Comparison of ENCODE assay signal across 8 cellular contexts in the genomic region with DNA sequence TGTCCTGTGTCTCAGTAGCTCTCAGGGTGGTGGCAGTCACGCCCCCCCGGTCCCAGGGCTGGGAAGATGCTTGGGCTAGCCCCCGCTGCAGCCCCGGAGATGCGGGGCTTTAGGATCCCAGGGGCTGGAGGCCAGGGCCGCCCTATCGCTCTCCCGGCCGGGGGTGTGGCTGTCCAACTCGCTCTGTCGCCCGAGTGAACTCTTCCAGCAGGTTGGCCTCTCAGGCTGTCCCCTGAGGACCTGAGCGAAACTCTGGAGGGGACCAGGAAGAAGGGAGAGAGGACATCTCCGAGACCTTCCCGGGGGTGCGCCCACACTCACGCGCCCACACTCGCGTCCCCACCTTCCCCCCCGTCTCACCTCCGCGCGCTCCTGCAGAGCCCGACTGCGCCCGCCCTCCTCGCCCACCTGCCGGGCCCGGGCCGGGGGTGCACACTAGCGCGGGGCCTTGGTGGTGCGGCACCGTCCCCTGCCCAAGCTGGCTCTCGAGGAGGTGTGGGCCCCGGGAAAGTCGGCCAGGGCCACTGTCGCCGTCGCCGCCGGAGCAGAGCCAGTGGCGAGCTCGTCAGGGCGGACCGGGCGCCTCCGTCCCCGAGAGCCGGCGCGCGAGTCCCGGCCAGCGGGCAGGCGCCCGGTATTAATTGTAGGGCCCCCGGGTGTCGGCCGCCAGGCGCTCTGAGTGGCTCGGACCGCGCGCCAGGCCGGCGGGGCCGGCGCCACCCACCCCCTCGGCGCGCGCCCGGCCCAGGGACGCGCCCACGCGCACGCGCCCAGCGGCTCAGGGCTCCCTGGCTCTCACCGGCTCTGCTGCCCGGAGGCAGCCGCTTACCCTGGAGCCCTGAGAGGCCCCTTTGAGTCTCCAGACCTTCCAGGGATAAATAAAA.
DNase-seq lines count a peak whose midpoint lies in the region; ATAC-seq and TF ChIP-seq lines count a peak whose summit lies in the region.

No MANE protein-coding gene starts in this region.

- intact Hi-C loops in Caco-2 (cut with micrococcal nuclease; ENCODE audit: unreplicated experiment): loop anchor here (1.0 to 5.0 kb wide), 4 partner anchors 104 to 266 kb away; no protein-coding TSS in a partner anchor
- intact Hi-C loops in activated CD8-positive, alpha-beta T cell treated with anti-CD3 and anti-CD28 coated beads for 36 hours (cut with micrococcal nuclease): no loop called here

- peak; percentile 83 to 86 for DNase-seq in Caco-2
- peak; percentile 13 for DNase-seq in LHCN-M2 (ENCODE audit: low read depth)
- DNase-seq in activated CD8-positive, alpha-beta T cell treated with anti-CD3 and anti-CD28 coated beads for 36 hours: peak; percentile 25
- peak; percentile 68 for DNase-seq in epidermal melanocyte (ENCODE audit: insufficient read length, low spot score)
- peak in 1 of 2 donors; percentile 79 for DNase-seq in suprapubic skin (ENCODE audit: low spot score in 2 of 2)
- no peak for DNase-seq in DMS114 treated with DMSO at 0.1 percent for 48 hours (lab: John Stamatoyannopoulos, UW; ENCODE audit: unreplicated experiment)
- no peak for DNase-seq in GM19240 (ENCODE audit: insufficient read length, low spot score)

- TF ChIP-seq POLR2A in suprapubic skin (IDR thresholded peaks at IDR 0.05): peak in 1 of 2 donors; percentile 54

- no peaks in the 10 kb centered on the region for H3K36me3 ChIP-seq in Caco-2 (ENCODE audit: control insufficient read depth, insufficient read depth, low read length)
- H3K36me3 ChIP-seq in mesodermal cell (ENCODE audit: control insufficient read depth, insufficient read depth, low read length): no peaks in the 10 kb centered on the region
- no peaks in the 10 kb centered on the region for H3K36me3 ChIP-seq in suprapubic skin

- H3K4me1 Mint-ChIP-seq in Caco-2 (ENCODE audit: low read depth, unreplicated experiment): peaks cover 21% of the 10 kb centered on the region
- peaks cover 13% of the 10 kb centered on the region for H3K4me1 Mint-ChIP-seq in activated CD8-positive, alpha-beta T cell treated with anti-CD3 and anti-CD28 coated beads for 36 hours (ENCODE audit: low read depth)

- H3K27ac Mint-ChIP-seq in Caco-2 (ENCODE audit: unreplicated experiment): peak overlapping the region; percentile 74
- H3K27ac Mint-ChIP-seq in activated CD8-positive, alpha-beta T cell treated with anti-CD3 and anti-CD28 coated beads for 36 hours: no peak overlapping the region

- peak overlapping the region; percentile 75 for H3K4me3 ChIP-seq in Caco-2 (ENCODE audit: low read depth, low read length)
- H3K4me3 ChIP-seq in mesodermal cell (ENCODE audit: extremely low read depth, insufficient read depth, low read length, poor library complexity, severe bottlenecking): peak overlapping the region; percentile 72
- H3K4me3 ChIP-seq in suprapubic skin: peak overlapping the region; percentile 98

- H3K4me3 Mint-ChIP-seq in Caco-2 (ENCODE audit: unreplicated experiment): peak overlapping the region; percentile 91
- H3K4me3 Mint-ChIP-seq in activated CD8-positive, alpha-beta T cell treated with anti-CD3 and anti-CD28 coated beads for 36 hours: peak overlapping the region; percentile 67

- POLR2A ChIA-PET in Caco-2 (lab: Charles Lee): interaction anchor here (0.6 kb wide), 1 partner anchor 10 kb away, joined by 3 read pairs; no protein-coding TSS in a partner anchor
- POLR2A ChIA-PET in activated CD8-positive, alpha-beta T cell treated with anti-CD3 and anti-CD28 coated beads for 36 hours (lab: Charles Lee): interaction anchor here (1.0 kb wide), 1 partner anchor 76 kb away, joined by 3 read pairs; no protein-coding TSS in a partner anchor

- CTCF ChIA-PET in Caco-2 (lab: Charles Lee): interaction anchor here (0.6 to 1.8 kb wide), 6 partner anchors 10 to 265 kb away, joined by 3 to 5 read pairs (median 4); a partner anchor contains a TSS
- CTCF ChIA-PET in activated CD8-positive, alpha-beta T cell treated with anti-CD3 and anti-CD28 coated beads for 36 hours (lab: Charles Lee): interaction anchor here (0.8 to 3.0 kb wide), 8 partner anchors 8 to 350 kb away, joined by 3 to 7 read pairs (median 4); no protein-coding TSS in a partner anchor

- 1% methylated on average over 37 to 82 of the region's 85 CpGs for WGBS in mesodermal cell (ENCODE audit: insufficient coverage in 2 of 2), 2 experiments
- WGBS in suprapubic skin: 0% methylated on average over 6 of the region's 85 CpGs

- peaks cover 8% of the 10 kb centered on the region for H3K36me3 Mint-ChIP-seq in Caco-2 (ENCODE audit: insufficient read depth, unreplicated experiment)
- no peaks in the 10 kb centered on the region for H3K36me3 Mint-ChIP-seq in activated CD8-positive, alpha-beta T cell treated with anti-CD3 and anti-CD28 coated beads for 36 hours (ENCODE audit: low read depth)

- H3K27ac ChIP-seq in mesodermal cell (ENCODE audit: low read depth, low read length, severe bottlenecking): no peak overlapping the region
- H3K27ac ChIP-seq in suprapubic skin: peak overlapping the region; percentile 100

- BruUV-seq in Caco-2 (replicated peaks; lab: Mats Ljungman, UMichigan): no TSS peak

- peak; percentile 18 for ATAC-seq in activated CD8-positive, alpha-beta T cell treated with anti-CD3 and anti-CD28 coated beads for 36 hours

- H3K9me3 ChIP-seq in Caco-2 (no peaks in the 10 kb centered on the region), mesodermal cell (ENCODE audit: control insufficient read depth, low read length) (no peaks in the 10 kb centered on the region), suprapubic skin (no peaks in the 10 kb centered on the region)

- no peak for TF ChIP-seq CTCF in Caco-2 (IDR thresholded peaks at IDR 0.05; ENCODE audit: insufficient read depth in 1 of 2, low read depth in 1 of 2, low read length in 1 of 2, severe bottlenecking in 1 of 2, unreplicated experiment in 1 of 2)
- no peak for TF ChIP-seq CTCF in activated CD8-positive, alpha-beta T cell treated with anti-CD3 and anti-CD28 coated beads for 36 hours (IDR thresholded peaks at IDR 0.05)
- TF ChIP-seq CTCF in suprapubic skin (IDR thresholded peaks at IDR 0.05): no peak

- no peaks in the 10 kb centered on the region for H3K27me3 Mint-ChIP-seq in Caco-2 (ENCODE audit: insufficient read depth, unreplicated experiment)
- H3K27me3 Mint-ChIP-seq in activated CD8-positive, alpha-beta T cell treated with anti-CD3 and anti-CD28 coated beads for 36 hours: peaks cover 11% of the 10 kb centered on the region

- H3K9me3 Mint-ChIP-seq in Caco-2 (ENCODE audit: unreplicated experiment): no peaks in the 10 kb centered on the region
- H3K9me3 Mint-ChIP-seq in activated CD8-positive, alpha-beta T cell treated with anti-CD3 and anti-CD28 coated beads for 36 hours: no peaks in the 10 kb centered on the region

- TF ChIP-seq EP300 in suprapubic skin (IDR thresholded peaks at IDR 0.05): no peak

- peaks cover 30% of the 10 kb centered on the region for H3K4me1 ChIP-seq in Caco-2
- H3K4me1 ChIP-seq in mesodermal cell (ENCODE audit: control insufficient read depth, insufficient read depth, low read length, poor library complexity, severe bottlenecking): peaks cover 26% of the 10 kb centered on the region
- peaks cover 48% of the 10 kb centered on the region for H3K4me1 ChIP-seq in suprapubic skin

- no peaks in the 10 kb centered on the region for H3K27me3 ChIP-seq in Caco-2 (replicated peaks; ENCODE audit: control insufficient read depth, insufficient read depth, low read length)
- H3K27me3 ChIP-seq in suprapubic skin: no peaks in the 10 kb centered on the region

Comparison
In these comparisons a context has a peak if more than half of its experiments do, and no peak if none do; other contexts are left out.
1. DNase-seq: peak in Caco-2 (2 of 2), LHCN-M2 (single experiment), activated CD8-positive, alpha-beta T cell treated with anti-CD3 and anti-CD28 coated beads for 36 hours (single experiment) and epidermal melanocyte (single experiment); none in DMS114 treated with DMSO at 0.1 percent for 48 hours (single experiment) and GM19240 (single experiment).
2. Peak in every context shown above with its lines, with median percentiles within 50 percentile points of each other: H3K4me3 ChIP-seq.